ENCODE assay signal across 8 cellular contexts in the genomic region with DNA sequence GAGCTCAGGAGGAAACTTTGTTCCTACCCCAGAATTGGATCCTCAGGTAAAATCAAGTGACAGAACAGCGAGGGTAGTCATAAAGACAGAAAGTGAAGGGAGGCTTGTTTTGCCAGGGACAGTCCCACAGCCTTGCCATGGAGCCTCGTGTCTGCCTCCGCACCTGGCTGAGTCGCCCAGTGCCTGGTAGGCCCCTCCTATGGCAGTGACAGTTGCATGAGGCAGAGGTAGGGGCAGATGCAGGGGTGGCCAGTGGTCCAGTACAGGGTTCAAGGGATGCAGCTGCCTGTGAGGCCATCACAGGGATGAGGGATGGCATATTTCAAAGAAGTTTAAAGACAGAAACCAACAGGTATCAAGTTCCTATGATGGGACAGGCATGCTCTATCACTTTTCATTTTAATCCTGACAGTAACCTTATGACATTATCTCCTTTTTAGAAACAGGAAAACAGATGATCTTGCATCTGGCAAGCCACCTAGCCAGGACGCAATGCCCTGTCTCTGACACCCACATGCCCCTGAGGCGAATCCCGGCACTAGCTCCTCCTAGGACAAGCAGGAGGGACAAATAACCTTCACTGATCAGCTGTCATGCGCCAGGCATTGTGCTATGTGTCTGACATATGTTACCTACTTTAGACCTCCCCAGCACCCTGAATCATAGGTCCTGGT.
DNase-seq lines count a peak whose midpoint lies in the region; ATAC-seq and TF ChIP-seq lines count a peak whose summit lies in the region.
"Had no signal": no experiment of that assay in that cellular context is flagged by ENCODE, and none has a peak within 500 bp of the region (broad histone marks: within the 10 kb centered on the region; RNA-seq: fewer than 3 reads in every experiment).

No MANE protein-coding gene starts in this region.

- H3K4me3 ChIP-seq in esophagus (ENCODE audit: low read depth in 1 of 2, low read length in 2 of 2) = no peak overlapping the region
- H3K4me3 ChIP-seq in skin epidermis = no peak overlapping the region
- no peak overlapping the region for H3K4me3 ChIP-seq in foreskin fibroblast (ENCODE audit: low read depth in 1 of 2, low read length in 2 of 2)
- H3K4me3 ChIP-seq in naive thymus-derived CD4-positive, alpha-beta T cell (ENCODE audit: low read length) = no peak overlapping the region

- peaks cover 2 to 11% of the 10 kb centered on the region in 2 donors for H3K4me1 ChIP-seq in esophagus (ENCODE audit: control insufficient read depth in 2 of 2, insufficient read depth in 2 of 2, low read length in 1 of 2)
- H3K4me1 ChIP-seq in naive thymus-derived CD4-positive, alpha-beta T cell (ENCODE audit: control insufficient read depth in 2 of 2, insufficient read depth in 2 of 2, low read length in 2 of 2) = no peaks in the 10 kb centered on the region

- no peak for DNase-seq in foreskin fibroblast
- DNase-seq in naive thymus-derived CD4-positive, alpha-beta T cell = no peak
- DNase-seq: NCI-H526 had no signal

- no peaks in the 10 kb centered on the region for H3K36me3 ChIP-seq in esophagus (ENCODE audit: control insufficient read depth in 2 of 2, insufficient read depth in 2 of 2, low read length in 1 of 2)
- H3K36me3 ChIP-seq in naive thymus-derived CD4-positive, alpha-beta T cell (ENCODE audit: control insufficient read depth in 2 of 3, insufficient read depth in 3 of 3, low read length in 3 of 3) = no peaks in the 10 kb centered on the region

- H3K27me3 ChIP-seq in esophagus (ENCODE audit: control insufficient read depth in 1 of 2, insufficient read depth in 2 of 2, low read length in 2 of 2) = no peaks in the 10 kb centered on the region
- no peaks in the 10 kb centered on the region for H3K27me3 ChIP-seq in naive thymus-derived CD4-positive, alpha-beta T cell (ENCODE audit: control insufficient read depth in 2 of 2, insufficient read depth in 2 of 2, low read length in 2 of 2)

- H3K4me1 Mint-ChIP-seq in naive thymus-derived CD4-positive, alpha-beta T cell = peaks cover 4 to 29% (median 16%) of the 10 kb centered on the region in 7 donors

- peak overlapping the region; percentile 78 to 88 for H3K27ac ChIP-seq in esophagus (ENCODE audit: low read depth in 2 of 2, low read length in 1 of 2)
- peak overlapping the region in 14 of 21 experiments; percentile 5 to 84 (median 51) for H3K27ac ChIP-seq in skin epidermis
- no peak overlapping the region for H3K27ac ChIP-seq in naive thymus-derived CD4-positive, alpha-beta T cell (ENCODE audit: low read depth, low read length)

- H3K36me3 Mint-ChIP-seq in naive thymus-derived CD4-positive, alpha-beta T cell = no peaks in the 10 kb centered on the region

- peak overlapping the region in 5 of 10 donors; percentile 32 to 87 (median 79) for H3K4me3 Mint-ChIP-seq in naive thymus-derived CD4-positive, alpha-beta T cell

- TF ChIP-seq CTCF in foreskin fibroblast (IDR thresholded peaks at IDR 0.05; ENCODE audit: low read depth, low read length) = no peak

- CTCF ChIA-PET in naive thymus-derived CD4-positive, alpha-beta T cell (lab: Charles Lee) = interaction anchor here (2.6 kb wide), 1 partner anchor 81 kb away, joined by 7 read pairs; no protein-coding TSS in a partner anchor

- peak; percentile 52 for TF ChIP-seq POLR2A in GM18505 (IDR thresholded peaks at IDR 0.05; ENCODE audit: borderline replicate concordance, extremely low read depth, insufficient read depth, insufficient read length)

- peak overlapping the region in 1 of 9 donors; percentile 46 for H3K27ac Mint-ChIP-seq in naive thymus-derived CD4-positive, alpha-beta T cell

- intact Hi-C loops in naive thymus-derived CD4-positive, alpha-beta T cell (cut with micrococcal nuclease) = loop anchor here (1.0 to 5.0 kb wide), 5 partner anchors 72 to 193 kb away; partner anchors contain the start of gene IRF2 (in 1 of the 2)

- POLR2A ChIA-PET in naive thymus-derived CD4-positive, alpha-beta T cell (lab: Charles Lee) = no interaction called here

- no peak for ATAC-seq in GM18505 (IDR thresholded peaks at IDR 0.05; ENCODE audit: unreplicated experiment)
- peak; percentile 23 for ATAC-seq in HG02610 (IDR thresholded peaks at IDR 0.05; ENCODE audit: unreplicated experiment)
- no peak for ATAC-seq in GM18498 (IDR thresholded peaks at IDR 0.05; ENCODE audit: unreplicated experiment)
- no peak for ATAC-seq in naive thymus-derived CD4-positive, alpha-beta T cell

- 81 to 82% methylated on average over 8 of the region's 8 CpGs for WGBS in esophagus, 2 donors

- no peaks in the 10 kb centered on the region for H3K9me3 Mint-ChIP-seq in naive thymus-derived CD4-positive, alpha-beta T cell

- H3K9me3 ChIP-seq in esophagus (ENCODE audit: control insufficient read depth in 2 of 2, insufficient read depth in 1 of 2, low read depth in 1 of 2, low read length in 1 of 2) = no peaks in the 10 kb centered on the region
- H3K9me3 ChIP-seq in naive thymus-derived CD4-positive, alpha-beta T cell (ENCODE audit: control insufficient read depth in 2 of 3, low read length in 3 of 3) = no peaks in the 10 kb centered on the region

- H3K27me3 Mint-ChIP-seq in naive thymus-derived CD4-positive, alpha-beta T cell = no peaks in the 10 kb centered on the region
